Comparison of ENCODE assay signal across 28 cellular contexts in the genomic region with DNA sequence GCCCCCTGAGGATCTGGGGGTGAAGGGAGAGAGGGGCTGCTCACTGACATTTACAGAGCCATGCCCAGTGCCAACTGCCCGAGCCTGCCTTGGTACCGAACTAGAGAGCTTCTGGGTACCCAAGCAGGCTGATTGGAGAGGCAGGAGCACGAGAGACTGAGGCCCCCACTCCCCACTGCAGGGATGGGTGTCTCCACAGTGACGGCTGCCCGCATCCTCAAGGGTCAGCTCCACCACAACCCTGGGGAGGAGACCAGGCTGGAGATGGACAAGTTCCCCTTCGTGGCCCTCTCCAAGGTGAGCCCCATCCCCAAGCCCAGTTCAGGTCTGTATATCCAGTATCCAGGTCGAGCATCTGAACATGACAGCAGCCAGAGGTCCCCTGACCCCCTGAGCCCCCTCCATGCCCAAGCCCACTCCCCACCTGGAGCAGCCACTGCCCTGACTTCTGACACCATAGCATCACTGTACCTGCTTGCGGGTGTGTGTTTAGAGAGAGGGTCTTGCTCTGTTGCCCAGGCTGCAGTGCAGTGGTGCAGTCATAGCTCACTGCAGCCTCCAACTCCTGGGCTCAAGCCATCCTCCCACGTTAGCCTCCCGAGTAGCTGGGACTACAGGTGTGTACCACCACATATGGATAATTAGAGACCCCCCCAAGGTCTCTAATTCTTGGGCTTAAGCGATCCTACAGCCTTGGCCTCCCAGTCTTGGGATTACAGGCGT. TPM values are rescaled to one million over a fixed set of nuclear protein-coding genes. Genes with fewer than 3 reads are reported as not detected.
"Had no signal": no experiment of that assay in that cellular context is flagged by ENCODE, and none has a peak within 500 bp of the region (broad histone marks: within the 10 kb centered on the region; RNA-seq: fewer than 3 reads in every experiment).

No MANE protein-coding gene starts in this region.

- H3K27ac Mint-ChIP-seq: dendritic cell treated with granulocyte-macrophage colony-stimulating factor and Interleukin-4, amounts not matched to agents 40 ng/mL and 50 ng/mL, for 4 days; naive thymus-derived CD4-positive, alpha-beta T cell; progenitor cell of endocrine pancreas; stimulated activated memory B cell treated with anti-CD40 and anti-IgM and Interleukin-4, amounts not matched to agents 10 μg/mL and 1 μg/mL and 100 μg/mL, for 72 hours had no signal

- H3K36me3 Mint-ChIP-seq: naive thymus-derived CD4-positive, alpha-beta T cell; stimulated activated memory B cell treated with anti-CD40 and anti-IgM and Interleukin-4, amounts not matched to agents 10 μg/mL and 1 μg/mL and 100 μg/mL, for 72 hours had no signal

- H3K4me3 Mint-ChIP-seq: dendritic cell treated with granulocyte-macrophage colony-stimulating factor and Interleukin-4, amounts not matched to agents 40 ng/mL and 50 ng/mL, for 4 days; naive thymus-derived CD4-positive, alpha-beta T cell; nephron; stimulated activated memory B cell treated with anti-CD40 and anti-IgM and Interleukin-4, amounts not matched to agents 10 μg/mL and 1 μg/mL and 100 μg/mL, for 72 hours had no signal

- H3K4me1 Mint-ChIP-seq: naive thymus-derived CD4-positive, alpha-beta T cell; stimulated activated memory B cell treated with anti-CD40 and anti-IgM and Interleukin-4, amounts not matched to agents 10 μg/mL and 1 μg/mL and 100 μg/mL, for 72 hours had no signal

- H3K9me3 Mint-ChIP-seq: dendritic cell treated with granulocyte-macrophage colony-stimulating factor and Interleukin-4, amounts not matched to agents 40 ng/mL and 50 ng/mL, for 4 days; naive thymus-derived CD4-positive, alpha-beta T cell; nephron; stimulated activated memory B cell treated with anti-CD40 and anti-IgM and Interleukin-4, amounts not matched to agents 10 μg/mL and 1 μg/mL and 100 μg/mL, for 72 hours had no signal

- H3K27me3 ChIP-seq: colonic mucosa, right atrium auricular region, upper lobe of left lung had no signal

- H3K79me2 ChIP-seq: parathyroid adenoma had no signal

- H3K4me3 ChIP-seq: colonic mucosa, esophagus muscularis mucosa, heart right ventricle, left lung, right atrium auricular region, sigmoid colon, thoracic aorta, tibial nerve, upper lobe of left lung had no signal

- H3K27me3 Mint-ChIP-seq: stimulated activated memory B cell treated with anti-CD40 and anti-IgM and Interleukin-4, amounts not matched to agents 10 μg/mL and 1 μg/mL and 100 μg/mL, for 72 hours had no signal

- DNase-seq: colonic mucosa; effector CD8-positive, alpha-beta T cell; foreskin keratinocyte; glutamatergic neuron; heart right ventricle; hippocampal formation; left cardiac atrium; mesendoderm; midbrain; naive thymus-derived CD4-positive, alpha-beta T cell; occipital lobe; sigmoid colon; stimulated activated CD4-positive, alpha-beta T cell treated with anti-CD3 and anti-CD28 coated beads, Interleukin-2, amount 100 ng/mL, for 24 hours; stimulated activated CD4-positive, alpha-beta T cell treated with anti-CD3 and anti-CD28 coated beads, Interleukin-4, amount 100 ng/mL, for 4 hours; stimulated activated naive CD8-positive, alpha-beta T cell treated with anti-CD3 and anti-CD28 coated beads, Interleukin-15, Interleukin-2, amounts not matched to agents 100 U/mL and 50 U/mL, for 24 hours; upper lobe of left lung had no signal

- H3K9me3 ChIP-seq: colonic mucosa, esophagus muscularis mucosa, heart right ventricle, left lung, right atrium auricular region, sigmoid colon, thoracic aorta, tibial nerve, upper lobe of left lung had no signal

- H2AFZ ChIP-seq: parathyroid adenoma had no signal

- H3K36me3 ChIP-seq: colonic mucosa, esophagus muscularis mucosa, right atrium auricular region, sigmoid colon, thoracic aorta, tibial nerve had no signal

- H3K27ac ChIP-seq: colonic mucosa, esophagus muscularis mucosa, foreskin keratinocyte, heart right ventricle, left lung, parathyroid adenoma, right atrium auricular region, sigmoid colon, thoracic aorta, tibial nerve, upper lobe of left lung had no signal

- H3K4me1 ChIP-seq: colonic mucosa, esophagus muscularis mucosa, foreskin keratinocyte, heart right ventricle, left lung, parathyroid adenoma, sigmoid colon, tibial nerve, upper lobe of left lung had no signal

- ATAC-seq: foreskin keratinocyte; heart right ventricle; left cardiac atrium; left lung; naive thymus-derived CD4-positive, alpha-beta T cell; stimulated activated memory B cell treated with anti-CD40 and anti-IgM and Interleukin-4, amounts not matched to agents 10 μg/mL and 1 μg/mL and 100 μg/mL, for 72 hours; stimulated activated naive CD8-positive, alpha-beta T cell treated with anti-CD3 and anti-CD28 coated beads, Interleukin-15, Interleukin-2, amounts not matched to agents 100 U/mL and 50 U/mL, for 24 hours had no signal

RNA-seq across cellular contexts. Expression of a gene that starts 51.9 kb away (rescaled TPM):
- total RNA-seq: epithelial cell of proximal tubule; foreskin keratinocyte; lung microvascular endothelial cell; naive thymus-derived CD4-positive, alpha-beta T cell had no signal
